9 cellular contexts compared by ENCODE assay signal in the genomic region with DNA sequence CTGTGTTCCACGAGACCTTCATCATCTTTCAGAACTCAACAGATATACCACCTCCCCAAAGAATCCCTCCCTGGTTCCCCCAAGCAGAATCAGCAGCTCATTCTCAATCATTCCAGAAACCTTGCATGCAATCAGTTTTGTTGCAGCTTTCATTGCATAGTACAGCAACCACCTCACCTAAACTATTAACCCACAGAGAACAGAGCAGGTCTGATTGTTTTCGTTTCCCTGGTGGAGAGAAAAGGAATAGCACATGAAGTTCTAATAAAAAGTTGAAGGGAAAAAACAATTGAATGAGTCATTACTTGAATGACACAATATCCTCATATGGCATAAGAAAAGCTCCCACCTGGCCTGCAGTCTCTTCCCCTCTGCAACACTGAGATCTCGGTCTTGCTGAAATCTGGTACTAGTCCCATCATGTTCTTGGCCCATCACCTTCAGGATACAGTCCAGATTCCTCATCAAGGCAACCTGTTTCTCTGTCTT.
DNase-seq lines count a peak whose midpoint lies in the region; TF ChIP-seq lines count a peak whose summit lies in the region.
"Had no signal": no experiment of that assay in that cellular context is flagged by ENCODE, and none has a peak within 500 bp of the region (broad histone marks: within the 10 kb centered on the region; RNA-seq: fewer than 3 reads in every experiment).

No MANE protein-coding gene starts in this region.

- H3K36me3 Mint-ChIP-seq in activated naive CD4-positive, alpha-beta T cell treated with anti-CD3 and anti-CD28 coated beads for 36 hours (ENCODE audit: low read depth), result no peaks in the 10 kb centered on the region
- no peaks in the 10 kb centered on the region for H3K36me3 Mint-ChIP-seq in activated naive CD4-positive, alpha-beta T cell treated with anti-CD3 and anti-CD28 coated beads, Interleukin-2, amount 10 ng/mL, durations not matched to agents 7 days and 5 days
- no peaks in the 10 kb centered on the region for H3K36me3 Mint-ChIP-seq in type B pancreatic cell

- CTCF ChIA-PET in activated naive CD4-positive, alpha-beta T cell treated with anti-CD3 and anti-CD28 coated beads for 36 hours (lab: Charles Lee), result interaction anchor here (1.0 to 2.2 kb wide), 5 partner anchors 9 to 129 kb away, joined by 3 to 6 read pairs (median 4); no protein-coding TSS in a partner anchor
- CTCF ChIA-PET in activated naive CD4-positive, alpha-beta T cell treated with anti-CD3 and anti-CD28 coated beads, Interleukin-2, amount 10 ng/mL, durations not matched to agents 7 days and 5 days (lab: Charles Lee), result interaction anchor here (1.2 kb wide), 1 partner anchor 82 kb away, joined by 3 read pairs; no protein-coding TSS in a partner anchor

- TF ChIP-seq CTCF in OCI-LY3 (IDR thresholded peaks at IDR 0.05; ENCODE audit: low read depth, low read length) (peak; percentile 15; the same call in 1 of the 2 replicates), esophagus muscularis mucosa (IDR thresholded peaks at IDR 0.05) (peak in 2 of 3 experiments; percentile 38 to 39), type B pancreatic cell (conservative IDR thresholded peaks at IDR 0.05) (peak; percentile 68)

- H3K27ac ChIP-seq in OCI-LY3 (ENCODE audit: low read length) (no peak overlapping the region), esophagus muscularis mucosa (replicated peaks in 1 of 4) (peak overlapping the region in 1 of 4 donors; percentile 6)

- H3K4me3 Mint-ChIP-seq in activated naive CD4-positive, alpha-beta T cell treated with anti-CD3 and anti-CD28 coated beads for 36 hours, result no peak overlapping the region
- H3K4me3 Mint-ChIP-seq in activated naive CD4-positive, alpha-beta T cell treated with anti-CD3 and anti-CD28 coated beads, Interleukin-2, amount 10 ng/mL, durations not matched to agents 7 days and 5 days, result no peak overlapping the region
- no peak overlapping the region for H3K4me3 Mint-ChIP-seq in type B pancreatic cell

- DNase-seq in activated naive CD4-positive, alpha-beta T cell treated with anti-CD3 and anti-CD28 coated beads for 36 hours, result peak; percentile 14
- DNase-seq in activated naive CD4-positive, alpha-beta T cell treated with anti-CD3 and anti-CD28 coated beads, Interleukin-2, amount 10 ng/mL, durations not matched to agents 7 days and 5 days, result no peak
- DNase-seq in esophagus muscularis mucosa (ENCODE audit: extremely low spot score) (peak; percentile 90), type B pancreatic cell (ENCODE audit: extremely low spot score, unreplicated experiment) (no peak), occipital lobe (lab: John Stamatoyannopoulos, UW) (no peak), NCI-H1092 (lab: John Stamatoyannopoulos, UW) (no peak), NCI-H2171 treated with DMSO at 0.1 percent for 48 hours (lab: John Stamatoyannopoulos, UW) (no peak)
- DNase-seq: GOT3 had no signal

- H3K27ac Mint-ChIP-seq in activated naive CD4-positive, alpha-beta T cell treated with anti-CD3 and anti-CD28 coated beads for 36 hours, result no peak overlapping the region
- no peak overlapping the region for H3K27ac Mint-ChIP-seq in activated naive CD4-positive, alpha-beta T cell treated with anti-CD3 and anti-CD28 coated beads, Interleukin-2, amount 10 ng/mL, durations not matched to agents 7 days and 5 days
- H3K27ac Mint-ChIP-seq in type B pancreatic cell, result no peak overlapping the region

- H3K4me1 Mint-ChIP-seq in activated naive CD4-positive, alpha-beta T cell treated with anti-CD3 and anti-CD28 coated beads for 36 hours (ENCODE audit: low read depth), result peaks cover 10% of the 10 kb centered on the region
- H3K4me1 Mint-ChIP-seq in activated naive CD4-positive, alpha-beta T cell treated with anti-CD3 and anti-CD28 coated beads, Interleukin-2, amount 10 ng/mL, durations not matched to agents 7 days and 5 days, result no peaks in the 10 kb centered on the region
- no peaks in the 10 kb centered on the region for H3K4me1 Mint-ChIP-seq in type B pancreatic cell (ENCODE audit: unreplicated experiment)

- peaks cover 4% of the 10 kb centered on the region; the same call in 1 of the 2 replicates for H3K27me3 ChIP-seq in OCI-LY3 (ENCODE audit: low read depth, low read length)
- H3K27me3 ChIP-seq in esophagus muscularis mucosa, result no peaks in the 10 kb centered on the region

- no peak for TF ChIP-seq EP300 in esophagus muscularis mucosa (IDR thresholded peaks at IDR 0.05)

- H3K9ac ChIP-seq in OCI-LY3 (ENCODE audit: low read length), result no peak overlapping the region

- H3K27me3 Mint-ChIP-seq in activated naive CD4-positive, alpha-beta T cell treated with anti-CD3 and anti-CD28 coated beads for 36 hours (ENCODE audit: low read depth), result no peaks in the 10 kb centered on the region
- peaks cover 22% of the 10 kb centered on the region for H3K27me3 Mint-ChIP-seq in activated naive CD4-positive, alpha-beta T cell treated with anti-CD3 and anti-CD28 coated beads, Interleukin-2, amount 10 ng/mL, durations not matched to agents 7 days and 5 days
- peaks cover 36% of the 10 kb centered on the region for H3K27me3 Mint-ChIP-seq in type B pancreatic cell

- H3K4me2 ChIP-seq in OCI-LY3 (ENCODE audit: low read length), result no peak overlapping the region

- intact Hi-C loops in activated naive CD4-positive, alpha-beta T cell treated with anti-CD3 and anti-CD28 coated beads for 36 hours (cut with micrococcal nuclease), result loop anchor here (5.0 kb wide), 1 partner anchor 106 kb away; no protein-coding TSS in a partner anchor
- intact Hi-C loops in esophagus muscularis mucosa (cut with DNase I), result no loop called here

- H2AFZ ChIP-seq in OCI-LY3 (ENCODE audit: low read depth, low read length), result no peak overlapping the region

- H3K4me1 ChIP-seq in OCI-LY3 (ENCODE audit: low read length) (no peaks in the 10 kb centered on the region), esophagus muscularis mucosa (peaks cover 0 to 2% (median 0%) of the 10 kb centered on the region in 4 donors)

- no peak for TF ChIP-seq POLR2A in esophagus muscularis mucosa (IDR thresholded peaks at IDR 0.05; ENCODE audit: low read depth)

- WGBS in esophagus muscularis mucosa, result 48% methylated on average over 3 of the region's 3 CpGs

- H3K36me3 ChIP-seq in OCI-LY3 (replicated peaks; ENCODE audit: low read depth, low read length) (no peaks in the 10 kb centered on the region), esophagus muscularis mucosa (no peaks in the 10 kb centered on the region)

- no peak overlapping the region for H3K4me3 ChIP-seq in OCI-LY3 (ENCODE audit: low read length)
- H3K4me3 ChIP-seq in esophagus muscularis mucosa, result no peak overlapping the region

- peaks cover 8% of the 10 kb centered on the region; the same call in 1 of the 2 replicates for H3K9me3 ChIP-seq in OCI-LY3 (ENCODE audit: insufficient read depth, low read length)
- H3K9me3 ChIP-seq in esophagus muscularis mucosa, result peaks cover 0 to 12% (median 7%) of the 10 kb centered on the region in 4 donors

- H4K20me1 ChIP-seq in OCI-LY3 (ENCODE audit: insufficient read depth, low read length), result no peaks in the 10 kb centered on the region

- H3K79me2 ChIP-seq in OCI-LY3 (ENCODE audit: low read length), result no peaks in the 10 kb centered on the region

- H3K9me3 Mint-ChIP-seq in activated naive CD4-positive, alpha-beta T cell treated with anti-CD3 and anti-CD28 coated beads for 36 hours, result peaks cover 20% of the 10 kb centered on the region
- H3K9me3 Mint-ChIP-seq in activated naive CD4-positive, alpha-beta T cell treated with anti-CD3 and anti-CD28 coated beads, Interleukin-2, amount 10 ng/mL, durations not matched to agents 7 days and 5 days, result peaks cover 14% of the 10 kb centered on the region
- H3K9me3 Mint-ChIP-seq in type B pancreatic cell, result peaks cover 18% of the 10 kb centered on the region

Comparison
In these comparisons a context has a peak if more than half of its experiments do, and no peak if none do; other contexts are left out.
1. DNase-seq: peak in activated naive CD4-positive, alpha-beta T cell treated with anti-CD3 and anti-CD28 coated beads for 36 hours (single experiment) and esophagus muscularis mucosa (single experiment); none in activated naive CD4-positive, alpha-beta T cell treated with anti-CD3 and anti-CD28 coated beads, Interleukin-2, amount 10 ng/mL, durations not matched to agents 7 days and 5 days (single experiment), type B pancreatic cell (single experiment), occipital lobe (single experiment), NCI-H1092 (single experiment) and NCI-H2171 treated with DMSO at 0.1 percent for 48 hours (single experiment).
2. CTCF ChIP-seq: peak in every context shown above with its lines; median percentile 68 in type B pancreatic cell; 38 in esophagus muscularis mucosa; 15 in OCI-LY3.